Comparison of ENCODE assay signal across 14 cellular contexts in genomic region chr14:64757601-64758000, GRCh38. TPM values are rescaled to one million over a fixed set of nuclear protein-coding genes. Genes with fewer than 3 reads are reported as not detected.
DNase-seq lines count a peak whose midpoint lies in the region; ATAC-seq and TF ChIP-seq lines count a peak whose summit lies in the region.
"Had no signal": no experiment of that assay in that cellular context is flagged by ENCODE, and none has a peak within 500 bp of the region (broad histone marks: within the 10 kb centered on the region; RNA-seq: fewer than 3 reads in every experiment).

No MANE protein-coding gene starts in this region.

- H3K4me1 Mint-ChIP-seq in T-cell (peaks cover 10 to 81% (median 64%) of the 10 kb centered on the region in 3 donors), progenitor cell of endocrine pancreas (ENCODE audit: low read depth) (peaks cover 47% of the 10 kb centered on the region)

- CTCF ChIA-PET in T-cell (lab: Charles Lee): interaction anchor here in 1 of 2 donors (0.6 kb wide), 1 partner anchor 985 kb away, joined by 3 read pairs; no protein-coding TSS in a partner anchor

- TF ChIP-seq CTCF in right atrium auricular region (IDR thresholded peaks at IDR 0.05) (no peak), progenitor cell of endocrine pancreas (IDR thresholded peaks at IDR 0.05; ENCODE audit: unreplicated experiment) (no peak)

- H3K4me1 ChIP-seq in BLaER1: peaks cover 42% of the 10 kb centered on the region
- H3K4me1 ChIP-seq in right atrium auricular region: peaks cover 0 to 58% of the 10 kb centered on the region in 2 donors
- H3K4me1 ChIP-seq in HAP-1: peaks cover 7% of the 10 kb centered on the region; the same call in 1 of the 2 replicates

- peak overlapping the region; percentile 79 to 90 for H3K27ac Mint-ChIP-seq in T-cell
- H3K27ac Mint-ChIP-seq in progenitor cell of endocrine pancreas: peak overlapping the region; percentile 90
- H3K27ac Mint-ChIP-seq: T-helper 1 cell treated with Interleukin-12 subunit alpha and Interleukin-12 subunit beta and Interleukin-4 antibody, amounts not matched to agents 30 μg/mL and 1 μg/mL, for 36 hours had no signal

- H3K4me2 ChIP-seq in BLaER1: peak overlapping the region; percentile 37

- H3K9ac ChIP-seq in BLaER1: no peak overlapping the region

- DNase-seq in T-cell (no peak), right atrium auricular region (ENCODE audit: low spot score) (no peak), progenitor cell of endocrine pancreas (ENCODE audit: low spot score, unreplicated experiment) (no peak), middle frontal gyrus (ENCODE audit: extremely low spot score, low spot score) (no peak), HAP-1 (ENCODE audit: low spot score in 2 of 2) (no peak)
- no peak for DNase-seq in activated effector memory CD4-positive, alpha-beta T cell treated with Interleukin-2 at 50 U/mL for 16 hours
- DNase-seq in stimulated activated CD4-positive, alpha-beta T cell treated with anti-CD3 and anti-CD28 coated beads, Interleukin-4, amount 100 ng/mL, for 24 hours: no peak
- DNase-seq: activated CD4-positive, alpha-beta T cell treated with anti-CD3 and anti-CD28 coated beads for 48 hours; amygdala; effector CD4-positive, alpha-beta T cell; NCI-H1048; stimulated activated CD4-positive, alpha-beta T cell treated with anti-CD3 and anti-CD28 coated beads, Interleukin-12 subunit alpha, Interleukin-12 subunit beta, amount 100 ng/mL, for 4 hours had no signal

- no peak for ATAC-seq in T-cell (replicated peaks in 1 of 4)

- in situ Hi-C loops in HAP-1 (cut with MboI; ENCODE audit: low sequenced_read_pairs): no loop called here

- POLR2A ChIA-PET in T-cell (lab: Charles Lee): interaction anchor here in 1 of 2 donors (0.6 kb wide), 1 partner anchor 168 kb away, joined by 5 read pairs; no protein-coding TSS in a partner anchor

- no peak overlapping the region for H3K4me3 ChIP-seq in BLaER1
- H3K4me3 ChIP-seq in right atrium auricular region: no peak overlapping the region
- no peak overlapping the region for H3K4me3 ChIP-seq in HAP-1

- no peaks in the 10 kb centered on the region for H3K9me3 ChIP-seq in BLaER1
- H3K9me3 ChIP-seq in right atrium auricular region: no peaks in the 10 kb centered on the region
- no peaks in the 10 kb centered on the region for H3K9me3 ChIP-seq in HAP-1

- H3K27me3 ChIP-seq in BLaER1 (no peaks in the 10 kb centered on the region), right atrium auricular region (no peaks in the 10 kb centered on the region), HAP-1 (ENCODE audit: low read depth) (0 out of 2 replicates have a peak, but pooled peaks cover 3% of the 10 kb centered on the region)

- H4K20me1 ChIP-seq in BLaER1: no peaks in the 10 kb centered on the region

- no peaks in the 10 kb centered on the region for H3K36me3 Mint-ChIP-seq in T-cell
- no peaks in the 10 kb centered on the region for H3K36me3 Mint-ChIP-seq in progenitor cell of endocrine pancreas (ENCODE audit: insufficient read depth)

- H3K36me3 ChIP-seq in BLaER1 (no peaks in the 10 kb centered on the region), right atrium auricular region (no peaks in the 10 kb centered on the region), HAP-1 (replicated peaks) (no peaks in the 10 kb centered on the region)

- H3K9me3 Mint-ChIP-seq in T-cell (no peaks in the 10 kb centered on the region), progenitor cell of endocrine pancreas (ENCODE audit: low read depth) (no peaks in the 10 kb centered on the region)
- H3K9me3 Mint-ChIP-seq: T-helper 1 cell treated with Interleukin-12 subunit alpha and Interleukin-12 subunit beta and Interleukin-4 antibody, amounts not matched to agents 30 μg/mL and 1 μg/mL, for 36 hours had no signal

- H3K4me3 Mint-ChIP-seq in T-cell (peak overlapping the region in 1 of 3 donors; percentile 30), progenitor cell of endocrine pancreas (ENCODE audit: low read depth) (no peak overlapping the region)
- H3K4me3 Mint-ChIP-seq: T-helper 1 cell treated with Interleukin-12 subunit alpha and Interleukin-12 subunit beta and Interleukin-4 antibody, amounts not matched to agents 30 μg/mL and 1 μg/mL, for 36 hours had no signal

- H3K27ac ChIP-seq in BLaER1 (no peak overlapping the region), right atrium auricular region (peak overlapping the region; percentile 61 to 67)

- H3K27me3 Mint-ChIP-seq in T-cell (peaks cover 0 to 6% of the 10 kb centered on the region in 2 donors), progenitor cell of endocrine pancreas (peaks cover 27% of the 10 kb centered on the region)

RNA-seq across cellular contexts. Expression of gene PLEKHG3, which starts 53.4 kb away (rescaled TPM):
- total RNA-seq in T-cell: 10 to 100 TPM; 12.4 to 58.2 (median 27.3) TPM
- 10 to 100 TPM; 26.1 to 28.1 TPM for total RNA-seq in right atrium auricular region
- 76.0 and 81.0 TPM in 2 replicates for total RNA-seq in progenitor cell of endocrine pancreas
